In genomic region chr10:34637419-34637911, GRCh38 we compare ENCODE assay signal across 8 cellular contexts.
A peak's percentile ranks its signal among the peaks of the same experiment; 100 is the strongest.
DNase-seq lines count a peak whose midpoint lies in the region; ATAC-seq and TF ChIP-seq lines count a peak whose summit lies in the region.

No MANE protein-coding gene starts in this region.

- H3K4me3 Mint-ChIP-seq in CD4-positive, CD25-positive, alpha-beta regulatory T cell, result no peak overlapping the region

- H3K4me1 Mint-ChIP-seq in CD4-positive, CD25-positive, alpha-beta regulatory T cell, result peaks cover 0 to 16% (median 6%) of the 10 kb centered on the region in 4 donors

- H3K27me3 Mint-ChIP-seq in CD4-positive, CD25-positive, alpha-beta regulatory T cell, result peaks cover 5% of the 10 kb centered on the region

- no peaks in the 10 kb centered on the region for H3F3A ChIP-seq in neural cell (ENCODE audit: insufficient read depth, low read length, poor library complexity, severe bottlenecking)

- H3K4me3 ChIP-seq in CD4-positive, CD25-positive, alpha-beta regulatory T cell (ENCODE audit: low read depth, low read length), result no peak overlapping the region
- H3K4me3 ChIP-seq in esophagus squamous epithelium, result no peak overlapping the region
- peak overlapping the region; percentile 43 for H3K4me3 ChIP-seq in neural cell (ENCODE audit: low read length)

- no peaks in the 10 kb centered on the region for H3K36me3 ChIP-seq in CD4-positive, CD25-positive, alpha-beta regulatory T cell (ENCODE audit: control insufficient read depth, insufficient read depth, low read length)
- H3K36me3 ChIP-seq in esophagus squamous epithelium, result no peaks in the 10 kb centered on the region
- H3K36me3 ChIP-seq in neural cell (ENCODE audit: insufficient read depth, low read length), result no peaks in the 10 kb centered on the region

- H2AFZ ChIP-seq in neural cell (ENCODE audit: low read depth, low read length), result no peak overlapping the region

- WGBS in esophagus squamous epithelium, 2 donors, result 18 to 38% methylated on average over 5 to 7 of the region's 9 CpGs

- peak; percentile 96 for TF ChIP-seq RAD21 in neural cell (conservative IDR thresholded peaks at IDR 0.05)

- H3K79me2 ChIP-seq in neural cell (replicated peaks; ENCODE audit: insufficient read depth, low read length), result peaks cover 8% of the 10 kb centered on the region

- no peak overlapping the region for H3K27ac ChIP-seq in CD4-positive, CD25-positive, alpha-beta regulatory T cell (ENCODE audit: insufficient read depth, low read length, poor library complexity, severe bottlenecking)
- H3K27ac ChIP-seq in esophagus squamous epithelium (no peak overlapping the region), neural cell (ENCODE audit: low read length) (peak overlapping the region; percentile 45)

- peak overlapping the region; percentile 23 for H3K9ac ChIP-seq in neural cell (ENCODE audit: low read length)

- peak; percentile 14 to 41 (median 34) for DNase-seq in CD4-positive, CD25-positive, alpha-beta regulatory T cell
- DNase-seq in NCI-H748 treated with DMSO at 0.1 percent for 48 hours (lab: John Stamatoyannopoulos, UW) (peak; percentile 77), esophagus squamous epithelium (lab: John Stamatoyannopoulos, UW) (no peak), stromal cell of bone marrow (ENCODE audit: low read depth) (peak; percentile 17)
- DNase-seq in activated CD8-positive, alpha-beta memory T cell treated with anti-CD3 and anti-CD28 coated beads, Interleukin-2, amount 50 U/mL, for 24 hours (ENCODE audit: extremely low read depth), result peak; percentile 27

- no peaks in the 10 kb centered on the region for H3K9me3 Mint-ChIP-seq in CD4-positive, CD25-positive, alpha-beta regulatory T cell

- no peaks in the 10 kb centered on the region for H3K9me2 ChIP-seq in neural cell (ENCODE audit: insufficient read depth, low read length)

- TF ChIP-seq EP300 in neural cell (conservative IDR thresholded peaks at IDR 0.05; ENCODE audit: poor library complexity, severe bottlenecking), result peak; percentile 70

- peak; percentile 53 to 55 for ATAC-seq in CD4-positive, CD25-positive, alpha-beta regulatory T cell (ENCODE audit: low read depth in 2 of 2)
- ATAC-seq in GM19025 (IDR thresholded peaks at IDR 0.05; ENCODE audit: low read depth, unreplicated experiment), result peak; percentile 72
- ATAC-seq in HG03139 (IDR thresholded peaks at IDR 0.05; ENCODE audit: unreplicated experiment), result peak; percentile 65

- peak overlapping the region; percentile 21 for H3K4me2 ChIP-seq in neural cell (ENCODE audit: low read length)

- intact Hi-C loops in esophagus squamous epithelium (cut with DNase I), result loop anchor here (10.0 kb wide), 1 partner anchor 1303 kb away; the partner anchor contains the start of gene NRP1

- TF ChIP-seq CTCF in esophagus squamous epithelium (IDR thresholded peaks at IDR 0.05), result peak; percentile 63 to 97 (median 90)
- TF ChIP-seq CTCF in neural cell (IDR thresholded peaks at IDR 0.05; ENCODE audit: poor library complexity, severe bottlenecking), result peak; percentile 94

- H3K36me3 Mint-ChIP-seq in CD4-positive, CD25-positive, alpha-beta regulatory T cell, result no peaks in the 10 kb centered on the region

- H3K27me3 ChIP-seq in CD4-positive, CD25-positive, alpha-beta regulatory T cell (ENCODE audit: control insufficient read depth, insufficient read depth, low read length), result no peaks in the 10 kb centered on the region
- H3K27me3 ChIP-seq in esophagus squamous epithelium (no peaks in the 10 kb centered on the region), neural cell (ENCODE audit: insufficient read depth, low read depth, low read length) (no peaks in the 10 kb centered on the region)

- no peaks in the 10 kb centered on the region for H3K4me1 ChIP-seq in CD4-positive, CD25-positive, alpha-beta regulatory T cell (ENCODE audit: control insufficient read depth, insufficient read depth, low read length, poor library complexity, severe bottlenecking)
- H3K4me1 ChIP-seq in esophagus squamous epithelium, result peaks cover 0 to 51% (median 3%) of the 10 kb centered on the region in 3 donors

- H3K27ac Mint-ChIP-seq in CD4-positive, CD25-positive, alpha-beta regulatory T cell, result peak overlapping the region in 2 of 3 donors; percentile 62 to 65

- no peaks in the 10 kb centered on the region for H3K9me3 ChIP-seq in CD4-positive, CD25-positive, alpha-beta regulatory T cell (ENCODE audit: control insufficient read depth in 2 of 2, low read length in 2 of 2)
- no peaks in the 10 kb centered on the region for H3K9me3 ChIP-seq in esophagus squamous epithelium
- H3K9me3 ChIP-seq in neural cell (ENCODE audit: low read length), result no peaks in the 10 kb centered on the region

- no peak for TF ChIP-seq POLR2A in esophagus squamous epithelium (IDR thresholded peaks at IDR 0.05)

- no peaks in the 10 kb centered on the region for H4K20me1 ChIP-seq in neural cell (ENCODE audit: insufficient read depth)

TF ChIP-seq in neural cell, 6 proteins besides CTCF, POLR2A, EP300 and RAD21:
- TF ChIP-seq MXI1 (conservative IDR thresholded peaks at IDR 0.05; ENCODE audit: poor library complexity, severe bottlenecking) (peak; percentile 32), SMC3 (conservative IDR thresholded peaks at IDR 0.05; ENCODE audit: poor library complexity) (peak; percentile 96), EZH2 (IDR thresholded peaks at IDR 0.05; ENCODE audit: borderline replicate concordance, insufficient read depth, low read length, poor library complexity, severe bottlenecking) (no peak)
